Comparison of ENCODE assay signal across 1 cellular context in the genomic region with DNA sequence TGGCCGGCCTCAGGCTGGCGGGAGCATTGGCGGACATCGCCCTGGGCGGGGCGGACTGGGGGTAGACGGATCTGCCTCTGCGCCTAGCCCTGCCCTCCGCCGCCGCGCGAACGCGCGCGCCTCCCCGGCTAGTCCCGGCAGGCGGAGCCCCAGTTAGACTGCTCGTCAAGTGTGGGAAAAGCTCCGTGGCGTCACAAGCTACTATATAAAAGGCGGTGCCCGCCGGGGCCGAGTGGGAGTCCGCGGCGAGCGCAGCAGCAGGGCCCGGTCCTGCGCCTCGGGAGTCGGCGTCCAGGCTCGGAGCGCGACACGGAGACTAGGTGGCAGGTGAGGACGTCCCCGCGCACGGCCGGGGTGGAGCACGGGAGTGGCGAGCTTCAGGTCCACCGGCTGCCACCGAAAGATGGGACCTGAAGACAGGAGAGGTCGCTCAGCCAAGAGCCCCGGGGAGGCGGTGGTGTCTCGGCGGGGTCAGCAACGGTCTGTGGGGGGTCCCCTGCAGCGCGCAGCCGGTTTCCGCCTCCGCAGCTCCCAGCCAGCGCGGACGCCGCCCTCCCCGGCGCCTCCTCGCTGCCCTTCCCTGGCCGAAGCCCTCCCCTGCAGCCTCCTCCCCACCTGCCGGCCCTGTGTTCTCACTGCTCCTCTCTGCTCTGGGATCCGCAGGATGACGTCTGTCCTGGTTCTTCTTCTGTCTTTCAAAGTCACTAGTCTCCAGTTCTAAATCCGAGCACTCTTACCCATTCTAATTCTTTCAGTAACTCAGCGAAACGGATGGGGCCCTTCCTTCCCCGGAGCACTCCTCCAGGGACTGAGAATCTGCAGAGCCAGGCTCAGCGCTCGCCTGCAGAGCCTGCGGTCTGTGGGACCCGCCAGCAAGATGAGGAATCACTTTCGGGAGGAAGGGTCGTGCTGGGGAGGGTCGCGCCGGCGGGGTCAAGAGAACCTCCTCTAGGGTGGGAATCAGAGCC.
TF ChIP-seq lines count a peak whose summit lies in the region.

No MANE protein-coding gene starts in this region.

TF ChIP-seq in HepG2, 621 proteins besides CTCF, POLR2A, EP300 and RAD21 (continued from another document and continues in another):
- peak; percentile 80; the same call in 1 of the 2 replicates for TF ChIP-seq ZNF598 (CRISPR knock-in tag; IDR thresholded peaks at IDR 0.05; ENCODE audit: borderline replicate concordance)
- peak; percentile 63; the same call in 1 of the 2 replicates for TF ChIP-seq TOPORS (CRISPR knock-in tag; IDR thresholded peaks at IDR 0.05)
- TF ChIP-seq AGO2 (optimal IDR thresholded peaks at IDR 0.05; ENCODE audit: low read depth, low read length), result no peak
- TF ChIP-seq, protein P1, sequence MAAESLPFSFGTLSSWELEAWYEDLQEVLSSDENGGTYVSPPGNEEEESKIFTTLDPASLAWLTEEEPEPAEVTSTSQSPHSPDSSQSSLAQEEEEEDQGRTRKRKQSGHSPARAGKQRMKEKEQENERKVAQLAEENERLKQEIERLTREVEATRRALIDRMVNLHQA (CRISPR knock-in tag; IDR thresholded peaks at IDR 0.05), result no peak
- TF ChIP-seq, protein P2, sequence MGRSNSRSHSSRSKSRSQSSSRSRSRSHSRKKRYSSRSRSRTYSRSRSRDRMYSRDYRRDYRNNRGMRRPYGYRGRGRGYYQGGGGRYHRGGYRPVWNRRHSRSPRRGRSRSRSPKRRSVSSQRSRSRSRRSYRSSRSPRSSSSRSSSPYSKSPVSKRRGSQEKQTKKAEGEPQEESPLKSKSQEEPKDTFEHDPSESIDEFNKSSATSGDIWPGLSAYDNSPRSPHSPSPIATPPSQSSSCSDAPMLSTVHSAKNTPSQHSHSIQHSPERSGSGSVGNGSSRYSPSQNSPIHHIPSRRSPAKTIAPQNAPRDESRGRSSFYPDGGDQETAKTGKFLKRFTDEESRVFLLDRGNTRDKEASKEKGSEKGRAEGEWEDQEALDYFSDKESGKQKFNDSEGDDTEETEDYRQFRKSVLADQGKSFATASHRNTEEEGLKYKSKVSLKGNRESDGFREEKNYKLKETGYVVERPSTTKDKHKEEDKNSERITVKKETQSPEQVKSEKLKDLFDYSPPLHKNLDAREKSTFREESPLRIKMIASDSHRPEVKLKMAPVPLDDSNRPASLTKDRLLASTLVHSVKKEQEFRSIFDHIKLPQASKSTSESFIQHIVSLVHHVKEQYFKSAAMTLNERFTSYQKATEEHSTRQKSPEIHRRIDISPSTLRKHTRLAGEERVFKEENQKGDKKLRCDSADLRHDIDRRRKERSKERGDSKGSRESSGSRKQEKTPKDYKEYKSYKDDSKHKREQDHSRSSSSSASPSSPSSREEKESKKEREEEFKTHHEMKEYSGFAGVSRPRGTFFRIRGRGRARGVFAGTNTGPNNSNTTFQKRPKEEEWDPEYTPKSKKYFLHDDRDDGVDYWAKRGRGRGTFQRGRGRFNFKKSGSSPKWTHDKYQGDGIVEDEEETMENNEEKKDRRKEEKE (IDR thresholded peaks at IDR 0.05), result no peak
- peak; percentile 90; the same call in 1 of the 2 replicates for TF ChIP-seq KDM5B (CRISPR knock-in tag; IDR thresholded peaks at IDR 0.05; ENCODE audit: borderline replicate concordance)
- TF ChIP-seq ZNF557 (CRISPR knock-in tag; IDR thresholded peaks at IDR 0.05), result no peak
- no peak for TF ChIP-seq MAFK (conservative IDR thresholded peaks at IDR 0.05 in 1 of 2, IDR thresholded peaks at IDR 0.05 in 1 of 2; ENCODE audit: low read length in 2 of 2)
- TF ChIP-seq MAFF (IDR thresholded peaks at IDR 0.05; ENCODE audit: low read depth, low read length), result no peak
- no peak; the same call in 1 of the 2 replicates for TF ChIP-seq TBX3 (IDR thresholded peaks at IDR 0.05; ENCODE audit: borderline replicate concordance)
- peak; percentile 80 for TF ChIP-seq ZNF709 (CRISPR knock-in tag; IDR thresholded peaks at IDR 0.05)
- TF ChIP-seq KLF13 (CRISPR knock-in tag; IDR thresholded peaks at IDR 0.05), result no peak
- TF ChIP-seq, protein P3, sequence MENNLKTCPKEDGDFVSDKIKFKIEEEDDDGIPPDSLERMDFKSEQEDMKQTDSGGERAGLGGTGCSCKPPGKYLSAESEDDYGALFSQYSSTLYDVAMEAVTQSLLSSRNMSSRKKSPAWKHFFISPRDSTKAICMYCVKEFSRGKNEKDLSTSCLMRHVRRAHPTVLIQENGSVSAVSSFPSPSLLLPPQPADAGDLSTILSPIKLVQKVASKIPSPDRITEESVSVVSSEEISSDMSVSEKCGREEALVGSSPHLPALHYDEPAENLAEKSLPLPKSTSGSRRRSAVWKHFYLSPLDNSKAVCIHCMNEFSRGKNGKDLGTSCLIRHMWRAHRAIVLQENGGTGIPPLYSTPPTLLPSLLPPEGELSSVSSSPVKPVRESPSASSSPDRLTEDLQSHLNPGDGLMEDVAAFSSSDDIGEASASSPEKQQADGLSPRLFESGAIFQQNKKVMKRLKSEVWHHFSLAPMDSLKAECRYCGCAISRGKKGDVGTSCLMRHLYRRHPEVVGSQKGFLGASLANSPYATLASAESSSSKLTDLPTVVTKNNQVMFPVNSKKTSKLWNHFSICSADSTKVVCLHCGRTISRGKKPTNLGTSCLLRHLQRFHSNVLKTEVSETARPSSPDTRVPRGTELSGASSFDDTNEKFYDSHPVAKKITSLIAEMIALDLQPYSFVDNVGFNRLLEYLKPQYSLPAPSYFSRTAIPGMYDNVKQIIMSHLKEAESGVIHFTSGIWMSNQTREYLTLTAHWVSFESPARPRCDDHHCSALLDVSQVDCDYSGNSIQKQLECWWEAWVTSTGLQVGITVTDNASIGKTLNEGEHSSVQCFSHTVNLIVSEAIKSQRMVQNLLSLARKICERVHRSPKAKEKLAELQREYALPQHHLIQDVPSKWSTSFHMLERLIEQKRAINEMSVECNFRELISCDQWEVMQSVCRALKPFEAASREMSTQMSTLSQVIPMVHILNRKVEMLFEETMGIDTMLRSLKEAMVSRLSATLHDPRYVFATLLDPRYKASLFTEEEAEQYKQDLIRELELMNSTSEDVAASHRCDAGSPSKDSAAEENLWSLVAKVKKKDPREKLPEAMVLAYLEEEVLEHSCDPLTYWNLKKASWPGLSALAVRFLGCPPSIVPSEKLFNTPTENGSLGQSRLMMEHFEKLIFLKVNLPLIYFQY (CRISPR knock-in tag; IDR thresholded peaks at IDR 0.05; ENCODE audit: borderline replicate concordance), result peak; percentile 31; the same call in 1 of the 2 replicates
- peak; percentile 43; the same call in 1 of the 2 replicates for TF ChIP-seq ZNF205 (CRISPR knock-in tag; IDR thresholded peaks at IDR 0.05)
- peak; percentile 83 for TF ChIP-seq REPIN1 (CRISPR knock-in tag; IDR thresholded peaks at IDR 0.05; ENCODE audit: borderline replicate concordance, low read depth)
- TF ChIP-seq ZFP82 (CRISPR knock-in tag; IDR thresholded peaks at IDR 0.05; ENCODE audit: borderline replicate concordance), result no peak; the same call in 1 of the 2 replicates
- no peak for TF ChIP-seq PTBP1 (IDR thresholded peaks at IDR 0.05; ENCODE audit: low read depth, low read length, poor library complexity, severe bottlenecking)
- peak; percentile 44; the same call in 1 of the 2 replicates for TF ChIP-seq ZNF121 (CRISPR knock-in tag; IDR thresholded peaks at IDR 0.05)
- TF ChIP-seq ARID5B (CRISPR knock-in tag; IDR thresholded peaks at IDR 0.05), result no peak; the same call in 1 of the 2 replicates
- TF ChIP-seq GRHL1 (CRISPR knock-in tag; conservative IDR thresholded peaks at IDR 0.05), result no peak
- 0 out of 2 replicates have a peak, but pooled peaks have one; percentile 73 for TF ChIP-seq ZNF230 (CRISPR knock-in tag; IDR thresholded peaks at IDR 0.05)
- no peak for TF ChIP-seq RORA (CRISPR knock-in tag; IDR thresholded peaks at IDR 0.05)
- peak; percentile 58; the same call in 1 of the 2 replicates for TF ChIP-seq THAP11 (CRISPR knock-in tag; IDR thresholded peaks at IDR 0.05)
- TF ChIP-seq, protein P4, sequence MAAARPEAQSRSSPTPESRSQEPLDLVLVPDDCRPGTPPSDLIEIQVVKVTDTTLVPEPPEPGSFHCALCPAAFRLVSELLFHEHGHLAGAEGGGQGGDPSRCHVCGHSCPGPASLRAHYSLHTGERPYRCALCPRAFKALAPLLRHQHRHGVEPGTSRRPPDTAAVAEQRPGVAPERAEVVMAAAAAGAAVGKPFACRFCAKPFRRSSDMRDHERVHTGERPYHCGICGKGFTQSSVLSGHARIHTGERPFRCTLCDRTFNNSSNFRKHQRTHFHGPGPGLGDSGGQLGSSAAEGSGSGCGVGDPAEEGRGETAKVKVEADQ (CRISPR knock-in tag; IDR thresholded peaks at IDR 0.05; ENCODE audit: borderline replicate concordance), result 0 out of 2 replicates have a peak, but pooled peaks have one; percentile 55
- peak; percentile 61; the same call in 1 of the 2 replicates for TF ChIP-seq ZBTB7B (CRISPR knock-in tag; IDR thresholded peaks at IDR 0.05)
- TF ChIP-seq XBP1 (CRISPR knock-in tag; IDR thresholded peaks at IDR 0.05), result no peak
- peak; percentile 93 for TF ChIP-seq ZNF670 (CRISPR knock-in tag; IDR thresholded peaks at IDR 0.05; ENCODE audit: borderline replicate concordance)
- no peak for TF ChIP-seq ZNF850 (CRISPR knock-in tag; conservative IDR thresholded peaks at IDR 0.05)
- TF ChIP-seq CREM (IDR thresholded peaks at IDR 0.05), result no peak
- no peak for TF ChIP-seq CREM (CRISPR knock-in tag; IDR thresholded peaks at IDR 0.05)
- peak; percentile 91 for TF ChIP-seq KDM2A (CRISPR knock-in tag; IDR thresholded peaks at IDR 0.05; ENCODE audit: borderline replicate concordance, low read depth)
- no peak for TF ChIP-seq NFE2L1 (CRISPR knock-in tag; IDR thresholded peaks at IDR 0.05; ENCODE audit: borderline replicate concordance)
- no peak for TF ChIP-seq SNAI1 (CRISPR knock-in tag; IDR thresholded peaks at IDR 0.05; ENCODE audit: borderline replicate concordance)
- TF ChIP-seq ZNF296 (CRISPR knock-in tag; conservative IDR thresholded peaks at IDR 0.05), result no peak
- TF ChIP-seq ZNF414 (CRISPR knock-in tag; IDR thresholded peaks at IDR 0.05), result peak; percentile 74; the same call in 1 of the 2 replicates
